1 cellular context compared by ENCODE assay signal in genomic region chr1:14369526-14370213, GRCh38.
TF ChIP-seq lines count a peak whose summit lies in the region.

No MANE protein-coding gene starts in this region.

TF ChIP-seq in WTC11, 78 proteins besides CTCF, POLR2A, EP300 and RAD21 (continued from another document):
- no peak for TF ChIP-seq IRF1 (CRISPR knock-in tag; IDR thresholded peaks at IDR 0.05)
- TF ChIP-seq STAT6 (CRISPR knock-in tag; conservative IDR thresholded peaks at IDR 0.05; ENCODE audit: low read depth) = no peak
- no peak for TF ChIP-seq FOXP1 (CRISPR knock-in tag; IDR thresholded peaks at IDR 0.05; ENCODE audit: borderline replicate concordance)
- no peak for TF ChIP-seq TEAD4 (CRISPR knock-in tag; IDR thresholded peaks at IDR 0.05)
